15 cellular contexts compared by ENCODE assay signal in the genomic region with DNA sequence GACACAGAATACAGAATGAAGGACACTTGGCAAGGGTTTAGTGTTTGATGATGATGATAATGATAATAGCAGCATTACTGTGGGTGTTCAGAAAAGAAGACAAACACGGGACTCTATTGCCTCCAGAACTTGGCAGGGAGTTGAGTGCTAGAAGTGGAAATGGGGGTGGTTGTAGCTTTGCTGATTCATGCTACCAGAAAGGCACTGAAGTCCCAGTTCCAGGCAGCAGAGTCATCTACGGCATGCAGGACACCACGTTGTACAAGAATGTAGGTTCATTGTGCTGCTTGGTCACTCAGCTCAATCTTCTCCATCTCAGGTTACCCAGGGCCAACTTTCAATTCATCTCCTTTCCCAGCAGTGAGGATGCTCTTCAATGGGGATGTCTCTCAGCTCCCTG.
"Had no signal": no experiment of that assay in that cellular context is flagged by ENCODE, and none has a peak within 500 bp of the region (broad histone marks: within the 10 kb centered on the region; RNA-seq: fewer than 3 reads in every experiment).

No MANE protein-coding gene starts in this region.

- H3K4me1 ChIP-seq: prostate gland, testis, upper lobe of right lung had no signal

- H3K36me3 Mint-ChIP-seq: natural killer cell had no signal

- H3K27ac ChIP-seq: prostate gland, right lobe of liver, testis, upper lobe of right lung had no signal

- DNase-seq: activated CD8-positive, alpha-beta memory T cell treated with anti-CD3 and anti-CD28 coated beads, Interleukin-2, amount 50 U/mL, for 4 hours; activated CD8-positive, alpha-beta T cell treated with anti-CD3 and anti-CD28 coated beads for 36 hours; activated naive CD4-positive, alpha-beta T cell treated with anti-CD3 and anti-CD28 coated beads, Interleukin-2, amount 50 U/mL, for 16 hours; immature natural killer cell; mucosa of descending colon; natural killer cell; right lobe of liver; stimulated activated CD4-positive, alpha-beta T cell treated with anti-CD3 and anti-CD28 coated beads, Interleukin-12 subunit alpha, Interleukin-12 subunit beta, amount 100 ng/mL, for 4 hours; stimulated activated naive CD4-positive, alpha-beta T cell; T1000; testis; upper lobe of right lung had no signal

- H3K27me3 ChIP-seq: right lobe of liver, testis, upper lobe of right lung had no signal

- H3K36me3 ChIP-seq: prostate gland, right lobe of liver, upper lobe of right lung had no signal

- H3K4me3 Mint-ChIP-seq: activated CD8-positive, alpha-beta T cell treated with anti-CD3 and anti-CD28 coated beads for 36 hours; immature natural killer cell; natural killer cell had no signal

- H3K27me3 Mint-ChIP-seq: activated CD8-positive, alpha-beta T cell treated with anti-CD3 and anti-CD28 coated beads for 36 hours had no signal

- H3K9me3 ChIP-seq: mucosa of descending colon, prostate gland, right lobe of liver, testis, upper lobe of right lung had no signal

- ATAC-seq: activated CD8-positive, alpha-beta T cell treated with anti-CD3 and anti-CD28 coated beads for 36 hours; esophagus mucosa; mucosa of descending colon; natural killer cell; right lobe of liver; upper lobe of right lung had no signal

- H3K4me3 ChIP-seq: mucosa of descending colon, prostate gland, right lobe of liver, testis, upper lobe of right lung had no signal

- H3K4me1 Mint-ChIP-seq: immature natural killer cell, natural killer cell had no signal

- H3K9me3 Mint-ChIP-seq: activated CD8-positive, alpha-beta T cell treated with anti-CD3 and anti-CD28 coated beads for 36 hours; activated T-helper 2 cell treated with anti-CD3 and anti-CD28 coated beads, Interferon-gamma antibody, Interleukin-2, Interleukin-4, amounts not matched to agents 10 μg/mL and 5 μg/mL and 100 μg/mL, durations not matched to agents 14 hours and 24 hours and 36 hours had no signal

- H3K27ac Mint-ChIP-seq: activated CD8-positive, alpha-beta T cell treated with anti-CD3 and anti-CD28 coated beads for 36 hours; activated T-helper 2 cell treated with anti-CD3 and anti-CD28 coated beads, Interferon-gamma antibody, Interleukin-2, Interleukin-4, amounts not matched to agents 10 μg/mL and 5 μg/mL and 100 μg/mL, durations not matched to agents 14 hours and 24 hours and 36 hours; immature natural killer cell; natural killer cell had no signal
